In genomic region chr13:47962237-47962636, GRCh38 we compare ENCODE assay signal across 9 cellular contexts.
"Had no signal": no experiment of that assay in that cellular context is flagged by ENCODE, and none has a peak within 500 bp of the region (broad histone marks: within the 10 kb centered on the region; RNA-seq: fewer than 3 reads in every experiment).

No MANE protein-coding gene starts in this region.

- H3K4me3 Mint-ChIP-seq: GM23338, H9, HFFc6 had no signal

- H3K4me1 ChIP-seq: HAP-1 had no signal

- H3K4me1 Mint-ChIP-seq: GM23338, H9 had no signal

- DNase-seq: GM23248, GOT3, H7, H9, HCEC 1CT, HFFc6 had no signal

- H3K27ac ChIP-seq: GM23248 had no signal

- H3K4me3 ChIP-seq: GM23248, GM23338, HAP-1 had no signal

- H3K9ac ChIP-seq: GM23248 had no signal

- H3K4me2 ChIP-seq: GM23338 had no signal

- ATAC-seq: GM23338, HCT116 had no signal

- H3K27ac Mint-ChIP-seq: GM23338, H9, HFFc6 had no signal
